20 cellular contexts compared by ENCODE assay signal in the genomic region with DNA sequence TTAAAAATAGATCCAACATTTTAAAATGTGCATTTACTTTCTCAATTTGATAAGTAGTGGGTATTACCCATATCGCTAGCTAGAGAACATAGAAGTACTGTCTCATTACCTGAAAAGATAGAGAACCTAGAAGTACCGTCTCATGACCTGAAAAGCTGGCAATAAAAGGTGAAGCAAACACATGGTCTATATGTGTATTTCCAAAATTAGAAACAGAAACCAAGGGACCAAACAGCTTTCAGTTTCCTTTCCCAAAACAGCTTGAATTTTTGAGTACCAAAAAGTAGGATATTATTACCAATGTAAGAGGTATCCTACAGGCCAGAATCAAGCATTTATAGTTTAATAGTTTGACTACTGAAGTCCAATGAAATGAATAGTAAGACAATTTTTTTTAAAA.
DNase-seq lines count a peak whose midpoint lies in the region; ATAC-seq and TF ChIP-seq lines count a peak whose summit lies in the region.
"Had no signal": no experiment of that assay in that cellular context is flagged by ENCODE, and none has a peak within 500 bp of the region (broad histone marks: within the 10 kb centered on the region; RNA-seq: fewer than 3 reads in every experiment).

No MANE protein-coding gene starts in this region.

- no peak overlapping the region for H2BK120ac ChIP-seq in mesenchymal stem cell (ENCODE audit: low read depth, low read length)

- H3K9me2 ChIP-seq in Loucy (replicated peaks; ENCODE audit: low read depth, low read length) = no peaks in the 10 kb centered on the region

- H3K79me1 ChIP-seq in mesenchymal stem cell (replicated peaks; ENCODE audit: low read length, poor library complexity, severe bottlenecking) = peaks cover 21% of the 10 kb centered on the region

- peak overlapping the region; percentile 41 for H3K27ac Mint-ChIP-seq in activated CD4-positive, alpha-beta T cell treated with anti-CD3 and anti-CD28 coated beads, Interleukin-2, amount 10 ng/mL, durations not matched to agents 7 days and 5 days
- H3K27ac Mint-ChIP-seq: activated naive CD8-positive, alpha-beta T cell; activated T-helper 17 cell treated with anti-CD3 and anti-CD28 coated beads, Interleukin-2, amount 50 U/mL, for 72 hours; CD4-positive, CD25-positive, alpha-beta regulatory T cell had no signal

- no peak overlapping the region for H2BK15ac ChIP-seq in mesenchymal stem cell (ENCODE audit: low read depth, poor library complexity, severe bottlenecking)

- no peaks in the 10 kb centered on the region for H3F3A ChIP-seq in Loucy (ENCODE audit: low read depth)

- H3K9me3 ChIP-seq in Loucy (ENCODE audit: insufficient read depth, low read depth, low read length) (no peaks in the 10 kb centered on the region), SK-N-MC (ENCODE audit: low read depth, low read length) (no peaks in the 10 kb centered on the region), mesenchymal stem cell (ENCODE audit: control insufficient read depth, low read length) (no peaks in the 10 kb centered on the region), upper lobe of left lung (no peaks in the 10 kb centered on the region)
- H3K9me3 ChIP-seq: esophagus squamous epithelium, uterus had no signal

- H2AK5ac ChIP-seq in mesenchymal stem cell (ENCODE audit: low read length, severe bottlenecking) = no peak overlapping the region

- H2AFZ ChIP-seq in Loucy (ENCODE audit: low read length) (no peak overlapping the region), mesenchymal stem cell (ENCODE audit: low read depth, low read length) (no peak overlapping the region)
- H2AFZ ChIP-seq: PC-9 had no signal

- no peaks in the 10 kb centered on the region for H3K36me3 Mint-ChIP-seq in activated CD4-positive, alpha-beta T cell treated with anti-CD3 and anti-CD28 coated beads, Interleukin-2, amount 10 ng/mL, durations not matched to agents 7 days and 5 days (ENCODE audit: low read depth)
- H3K36me3 Mint-ChIP-seq: activated naive CD8-positive, alpha-beta T cell; CD4-positive, CD25-positive, alpha-beta regulatory T cell had no signal

- no peak overlapping the region for H4K91ac ChIP-seq in mesenchymal stem cell (ENCODE audit: low read length)

- H4K20me1 ChIP-seq in Loucy (ENCODE audit: insufficient read depth, low read length, poor library complexity, severe bottlenecking) = no peaks in the 10 kb centered on the region

- no peaks in the 10 kb centered on the region for H3K79me2 ChIP-seq in Loucy (ENCODE audit: insufficient read depth, low read length)

- TF ChIP-seq POLR2A in upper lobe of left lung (IDR thresholded peaks at IDR 0.05) = no peak

- no peak overlapping the region for H3K14ac ChIP-seq in mesenchymal stem cell (ENCODE audit: low read length in 2 of 2)

- peaks cover 24% of the 10 kb centered on the region for H3K4me1 Mint-ChIP-seq in activated CD4-positive, alpha-beta T cell treated with anti-CD3 and anti-CD28 coated beads, Interleukin-2, amount 10 ng/mL, durations not matched to agents 7 days and 5 days
- H3K4me1 Mint-ChIP-seq: activated T-helper 17 cell treated with anti-CD3 and anti-CD28 coated beads, Interleukin-2, amount 50 U/mL, for 72 hours; CD4-positive, CD25-positive, alpha-beta regulatory T cell had no signal

- H3K4me1 ChIP-seq in Loucy (ENCODE audit: insufficient read depth, low read length, poor library complexity, severe bottlenecking) (peaks cover 7% of the 10 kb centered on the region), mesenchymal stem cell (ENCODE audit: control insufficient read depth, insufficient read depth, low read depth, low read length) (peaks cover 2% of the 10 kb centered on the region), upper lobe of left lung (peaks cover 33 to 42% (median 37%) of the 10 kb centered on the region in 4 donors)

- H3K4me3 ChIP-seq in Loucy (ENCODE audit: low read length, poor library complexity, severe bottlenecking) = no peak overlapping the region
- H3K4me3 ChIP-seq in SK-N-MC = no peak overlapping the region
- peak overlapping the region in 1 of 2 experiments; percentile 46 for H3K4me3 ChIP-seq in mesenchymal stem cell (ENCODE audit: insufficient read depth in 1 of 2, low read depth in 1 of 2, low read length in 2 of 2)
- no peak overlapping the region for H3K4me3 ChIP-seq in upper lobe of left lung
- H3K4me3 ChIP-seq: esophagus squamous epithelium, PC-9, uterus had no signal

- H3K4me2 ChIP-seq in Loucy (ENCODE audit: low read depth, low read length, poor library complexity, severe bottlenecking) (peak overlapping the region; percentile 1), mesenchymal stem cell (ENCODE audit: low read length, poor library complexity, severe bottlenecking) (no peak overlapping the region)
- H3K4me2 ChIP-seq: PC-9 had no signal

- H3K27me3 ChIP-seq in Loucy (ENCODE audit: insufficient read depth, low read length, poor library complexity, severe bottlenecking) = no peaks in the 10 kb centered on the region
- no peaks in the 10 kb centered on the region for H3K27me3 ChIP-seq in mesenchymal stem cell (ENCODE audit: control insufficient read depth in 1 of 2, insufficient read depth in 1 of 2, low read length in 2 of 2)
- H3K27me3 ChIP-seq in upper lobe of left lung = no peaks in the 10 kb centered on the region
- H3K27me3 ChIP-seq: esophagus squamous epithelium, uterus had no signal

- H3K27ac ChIP-seq in SK-N-MC (0 out of 2 replicates have a peak overlapping the region, but pooled peaks have one; percentile 22), mesenchymal stem cell (ENCODE audit: low read length, poor library complexity, severe bottlenecking) (no peak overlapping the region), upper lobe of left lung (no peak overlapping the region)
- H3K27ac ChIP-seq: esophagus squamous epithelium, PC-9, uterus had no signal

- ATAC-seq in upper lobe of left lung (ENCODE audit: low FRiP score in 2 of 2) = no peak
- ATAC-seq: activated T-helper 17 cell treated with anti-CD3 and anti-CD28 coated beads, Interleukin-2, amount 50 U/mL, for 72 hours; sciatic nerve had no signal

- no peak overlapping the region for H3K18ac ChIP-seq in mesenchymal stem cell (ENCODE audit: low read depth in 1 of 2, low read length in 2 of 2)

- no peak for DNase-seq in activated CD4-positive, alpha-beta T cell treated with anti-CD3 and anti-CD28 coated beads, Interleukin-2, amount 10 ng/mL, durations not matched to agents 7 days and 5 days
- no peak for DNase-seq in activated CD4-positive, alpha-beta T cell treated with anti-CD3 and anti-CD28 coated beads, Interleukin-2, amount 50 U/mL, for 1 hour
- DNase-seq in SK-N-MC (ENCODE audit: low read depth, low spot score) = no peak
- DNase-seq in mesenchymal stem cell = peak; percentile 41
- no peak for DNase-seq in SKM-1 (lab: John Stamatoyannopoulos, UW; ENCODE audit: unreplicated experiment)
- DNase-seq in upper lobe of left lung = no peak
- no peak for DNase-seq in DMS79 (lab: John Stamatoyannopoulos, UW)
- DNase-seq: DMS 273 treated with DMSO at 0.1 percent for 48 hours; effector memory CD4-positive, alpha-beta T cell; esophagus squamous epithelium; head of caudate nucleus; NCI-H1694; PC-9; T-helper 9 cell; uterus had no signal

- H3K36me3 ChIP-seq in Loucy (ENCODE audit: insufficient read depth, low read length) (no peaks in the 10 kb centered on the region), SK-N-MC (ENCODE audit: insufficient read depth, low read length) (no peaks in the 10 kb centered on the region), mesenchymal stem cell (ENCODE audit: control insufficient read depth in 1 of 2, insufficient read depth in 2 of 2, low read depth in 1 of 2, low read length in 2 of 2) (no peaks in the 10 kb centered on the region), upper lobe of left lung (no peaks in the 10 kb centered on the region)
- H3K36me3 ChIP-seq: esophagus squamous epithelium, uterus had no signal

- POLR2A ChIA-PET in activated CD4-positive, alpha-beta T cell treated with anti-CD3 and anti-CD28 coated beads, Interleukin-2, amount 10 ng/mL, durations not matched to agents 7 days and 5 days (lab: Charles Lee) = no interaction called here

- no CpG with 5 or more reads among the region's 2 CpGs for WGBS in mesenchymal stem cell
- 49 to 56% methylated on average over 2 of the region's 2 CpGs for WGBS in upper lobe of left lung, 2 donors

- H2BK5ac ChIP-seq in mesenchymal stem cell (ENCODE audit: low read depth, low read length, poor library complexity, severe bottlenecking) = no peak overlapping the region

- TF ChIP-seq CTCF in Loucy (conservative IDR thresholded peaks at IDR 0.05; ENCODE audit: low read length) = no peak
- no peak for TF ChIP-seq CTCF in upper lobe of left lung (IDR thresholded peaks at IDR 0.05)

- no peak overlapping the region for H2BK12ac ChIP-seq in mesenchymal stem cell (ENCODE audit: low read length in 2 of 2)

- no peak overlapping the region for H3K4ac ChIP-seq in mesenchymal stem cell (ENCODE audit: low read depth in 1 of 2, low read length in 2 of 2)

- H3K9me3 Mint-ChIP-seq in activated CD4-positive, alpha-beta T cell treated with anti-CD3 and anti-CD28 coated beads, Interleukin-2, amount 10 ng/mL, durations not matched to agents 7 days and 5 days = peaks cover 4% of the 10 kb centered on the region
- H3K9me3 Mint-ChIP-seq: activated T-helper 17 cell treated with anti-CD3 and anti-CD28 coated beads, Interleukin-2, amount 50 U/mL, for 72 hours; CD4-positive, CD25-positive, alpha-beta regulatory T cell had no signal

- CTCF ChIA-PET in activated CD4-positive, alpha-beta T cell treated with anti-CD3 and anti-CD28 coated beads, Interleukin-2, amount 10 ng/mL, durations not matched to agents 7 days and 5 days (lab: Charles Lee) = no interaction called here

- no peak overlapping the region for H3K4me3 Mint-ChIP-seq in activated CD4-positive, alpha-beta T cell treated with anti-CD3 and anti-CD28 coated beads, Interleukin-2, amount 10 ng/mL, durations not matched to agents 7 days and 5 days
- H3K4me3 Mint-ChIP-seq: activated naive CD8-positive, alpha-beta T cell; activated T-helper 17 cell treated with anti-CD3 and anti-CD28 coated beads, Interleukin-2, amount 50 U/mL, for 72 hours; CD4-positive, CD25-positive, alpha-beta regulatory T cell had no signal

- H3K9ac ChIP-seq in Loucy (ENCODE audit: low read depth, low read length, poor library complexity, severe bottlenecking) (no peak overlapping the region), SK-N-MC (ENCODE audit: insufficient read length) (no peak overlapping the region), mesenchymal stem cell (ENCODE audit: low read length) (peak overlapping the region; percentile 57)

- H4K8ac ChIP-seq in mesenchymal stem cell (ENCODE audit: low read length) = no peak overlapping the region

- no peak for TF ChIP-seq EP300 in upper lobe of left lung (IDR thresholded peaks at IDR 0.05)

- peaks cover 29% of the 10 kb centered on the region for H3K27me3 Mint-ChIP-seq in activated CD4-positive, alpha-beta T cell treated with anti-CD3 and anti-CD28 coated beads, Interleukin-2, amount 10 ng/mL, durations not matched to agents 7 days and 5 days

- no peak overlapping the region for H3K23ac ChIP-seq in mesenchymal stem cell (ENCODE audit: low read length in 2 of 2)
